8 cellular contexts compared by ENCODE assay signal in genomic region chr6:17907467-17908229, GRCh38.
DNase-seq lines count a peak whose midpoint lies in the region; ATAC-seq and TF ChIP-seq lines count a peak whose summit lies in the region.

No MANE protein-coding gene starts in this region.

- DNase-seq in Calu3 (peak; percentile 3), WTC11 (ENCODE audit: low spot score) (no peak), head of caudate nucleus (peak in 26 of 42 donors; percentile 11 to 72 (median 34)), sciatic nerve (ENCODE audit: low spot score) (peak; percentile 76), NCI-H187 treated with DMSO at 0.1 percent for 48 hours (lab: John Stamatoyannopoulos, UW) (no peak)

- intact Hi-C loops in Calu3 (cut with micrococcal nuclease; ENCODE audit: unreplicated experiment) (no loop called here), head of caudate nucleus (cut with DNase I) (no loop called here), sciatic nerve (cut with DNase I) (no loop called here)

- H3K27me3 Mint-ChIP-seq in Calu3 (ENCODE audit: unreplicated experiment) (no peaks in the 10 kb centered on the region), WTC11 (ENCODE audit: low read depth) (no peaks in the 10 kb centered on the region)

- ATAC-seq in HG03460 (IDR thresholded peaks at IDR 0.05; ENCODE audit: unreplicated experiment): peak; percentile 72
- 0 out of 2 replicates have a peak, but pooled peaks have one; percentile 43 for ATAC-seq in WTC11
- peak; percentile 94 for ATAC-seq in sciatic nerve
- no peak for ATAC-seq in HG03439 (IDR thresholded peaks at IDR 0.05; ENCODE audit: unreplicated experiment)
- no peak for ATAC-seq in GM18870 (IDR thresholded peaks at IDR 0.05; ENCODE audit: unreplicated experiment)

- H3K27ac Mint-ChIP-seq in Calu3 (ENCODE audit: unreplicated experiment) (peak overlapping the region; percentile 75), WTC11 (peak overlapping the region; percentile 59)

- no peaks in the 10 kb centered on the region for H3K9me3 Mint-ChIP-seq in Calu3 (ENCODE audit: low read depth, unreplicated experiment)
- peaks cover 4% of the 10 kb centered on the region for H3K9me3 Mint-ChIP-seq in WTC11

- no TSS peak for BruUV-seq in Calu3 (replicated peaks; lab: Mats Ljungman, UMichigan)

- CTCF ChIA-PET in Calu3 (lab: Charles Lee) (no interaction called here), WTC11 (lab: Charles Lee) (no interaction called here)

- H3K4me1 Mint-ChIP-seq in Calu3 (ENCODE audit: low read depth, unreplicated experiment) (peaks cover 19% of the 10 kb centered on the region), WTC11 (peaks cover 38% of the 10 kb centered on the region)

- POLR2A ChIA-PET in WTC11 (lab: Charles Lee): no interaction called here

- no peak for TF ChIP-seq CTCF in Calu3 (IDR thresholded peaks at IDR 0.05; ENCODE audit: unreplicated experiment)
- TF ChIP-seq CTCF in WTC11 (IDR thresholded peaks at IDR 0.05): no peak

- H3K36me3 Mint-ChIP-seq in Calu3 (ENCODE audit: insufficient read depth, unreplicated experiment) (no peaks in the 10 kb centered on the region), WTC11 (peaks cover 4% of the 10 kb centered on the region; the same call in 1 of the 2 replicates)

- H3K4me3 Mint-ChIP-seq in Calu3 (ENCODE audit: low read depth, unreplicated experiment) (no peak overlapping the region), WTC11 (no peak overlapping the region)

TF ChIP-seq in WTC11, 78 proteins besides CTCF, POLR2A, EP300 and RAD21:
- TF ChIP-seq NFE2L1 (CRISPR knock-in tag; IDR thresholded peaks at IDR 0.05) (peak; percentile 91), NFATC4 (CRISPR knock-in tag; IDR thresholded peaks at IDR 0.05) (no peak), PREB (CRISPR knock-in tag; IDR thresholded peaks at IDR 0.05; ENCODE audit: borderline replicate concordance) (no peak), MYBL2 (CRISPR knock-in tag; IDR thresholded peaks at IDR 0.05) (no peak), CREB1 (CRISPR knock-in tag; IDR thresholded peaks at IDR 0.05) (no peak)
TF ChIP-seq in WTC11: peak in this region for 1.

Comparison
In these comparisons a context has a peak if more than half of its experiments do, and no peak if none do; other contexts are left out.
1. DNase-seq: peak in Calu3 (single experiment), head of caudate nucleus (26 of 42) and sciatic nerve (single experiment); none in WTC11 (single experiment) and NCI-H187 treated with DMSO at 0.1 percent for 48 hours (single experiment).
2. ATAC-seq: peak in HG03460 (single experiment), WTC11 (single experiment) and sciatic nerve (single experiment); none in HG03439 (single experiment) and GM18870 (single experiment).